ENCODE assay signal across 18 cellular contexts in genomic region chr11:94201004-94201465, GRCh38.
DNase-seq lines count a peak whose midpoint lies in the region; ATAC-seq, FAIRE-seq and TF ChIP-seq lines count a peak whose summit lies in the region.
"Had no signal": no experiment of that assay in that cellular context is flagged by ENCODE, and none has a peak within 500 bp of the region (broad histone marks: within the 10 kb centered on the region; RNA-seq: fewer than 3 reads in every experiment).

No MANE protein-coding gene starts in this region.

- TF ChIP-seq CTCF in osteoblast (IDR thresholded peaks at IDR 0.05; ENCODE audit: extremely low read depth, low read depth, low read length): no peak
- TF ChIP-seq CTCF in breast epithelium (IDR thresholded peaks at IDR 0.05): no peak

- no peak for TF ChIP-seq POLR2A in breast epithelium (IDR thresholded peaks at IDR 0.05)

- H3K79me2 ChIP-seq in osteoblast (ENCODE audit: insufficient read depth, low read length): no peaks in the 10 kb centered on the region

- peak; percentile 77 for DNase-seq in DMS53 (lab: John Stamatoyannopoulos, UW)
- peak; percentile 53 for DNase-seq in RCC 7860 (ENCODE audit: low spot score)
- DNase-seq in fibroblast of peridontal ligament (ENCODE audit: extremely low read depth): peak; percentile 87
- no peak for DNase-seq in osteoblast (ENCODE audit: insufficient read length, low spot score, missing footprints)
- DNase-seq in urothelium cell line (ENCODE audit: low spot score): no peak
- no peak for DNase-seq in breast epithelium (ENCODE audit: low spot score in 2 of 2)
- DNase-seq: CD4-positive, alpha-beta T cell; esophagus squamous epithelium; immature natural killer cell; mucosa of descending colon; NCI-H1436 treated with DMSO at 0.1 percent for 48 hours; NCI-H82; SHP77 treated with DMSO at 0.1 percent for 48 hours had no signal

- no peak overlapping the region for H3K4me3 ChIP-seq in osteoblast (ENCODE audit: insufficient read depth, low read length)
- H3K4me3 ChIP-seq in breast epithelium: no peak overlapping the region
- H3K4me3 ChIP-seq: esophagus squamous epithelium, K562, mucosa of descending colon had no signal

- H3K27ac ChIP-seq in osteoblast (ENCODE audit: low read depth, low read length) (no peak overlapping the region), breast epithelium (no peak overlapping the region)
- H3K27ac ChIP-seq: esophagus squamous epithelium, VCaP had no signal

- H3K36me3 ChIP-seq in osteoblast (ENCODE audit: insufficient read depth, low read length): no peaks in the 10 kb centered on the region
- no peaks in the 10 kb centered on the region for H3K36me3 ChIP-seq in breast epithelium
- H3K36me3 ChIP-seq: esophagus squamous epithelium had no signal

- ATAC-seq in HG03045 (IDR thresholded peaks at IDR 0.05; ENCODE audit: unreplicated experiment) (no peak), GM19463 (IDR thresholded peaks at IDR 0.05; ENCODE audit: unreplicated experiment) (no peak)
- ATAC-seq: K562, mucosa of descending colon had no signal

- H3K27me3 ChIP-seq in osteoblast (ENCODE audit: insufficient read depth, low read length) (no peaks in the 10 kb centered on the region), breast epithelium (no peaks in the 10 kb centered on the region)
- H3K27me3 ChIP-seq: esophagus squamous epithelium had no signal

- FAIRE-seq in RCC 7860 (lab: Jason Lieb, UNC): no peak
- FAIRE-seq in urothelium cell line (lab: Jason Lieb, UNC): no peak
- FAIRE-seq: colon, K562 had no signal

- H4K20me1 ChIP-seq in osteoblast (ENCODE audit: insufficient read depth, low read length): no peaks in the 10 kb centered on the region

- H3K9me3 ChIP-seq in osteoblast (ENCODE audit: low read depth, low read length) (no peaks in the 10 kb centered on the region), breast epithelium (no peaks in the 10 kb centered on the region)
- H3K9me3 ChIP-seq: esophagus squamous epithelium, mucosa of descending colon had no signal

- no peaks in the 10 kb centered on the region for H3K4me1 ChIP-seq in osteoblast (ENCODE audit: insufficient read depth, low read length)
- no peaks in the 10 kb centered on the region for H3K4me1 ChIP-seq in breast epithelium
- H3K4me1 ChIP-seq: esophagus squamous epithelium had no signal

- intact Hi-C loops in breast epithelium (cut with DNase I; ENCODE audit: low total_unique reads): no loop called here

- peak overlapping the region; percentile 11 for H2AFZ ChIP-seq in osteoblast (ENCODE audit: low read length)

- no peak overlapping the region for H3K4me2 ChIP-seq in osteoblast (ENCODE audit: insufficient read depth, low read length)

Comparison
In these comparisons a context has a peak if more than half of its experiments do, and no peak if none do; other contexts are left out.
1. DNase-seq: peak in DMS53 (single experiment), RCC 7860 (single experiment) and fibroblast of peridontal ligament (single experiment); none in osteoblast (single experiment), urothelium cell line (single experiment) and breast epithelium (0 of 2).